In genomic region chr2:195513119-195513518, GRCh38 we compare ENCODE assay signal across 2 cellular contexts.
TF ChIP-seq lines count a peak whose summit lies in the region.

No MANE protein-coding gene starts in this region.

TF ChIP-seq in IMR-90, 13 proteins besides CTCF, POLR2A, EP300 and RAD21:
- no peak for TF ChIP-seq ELK1 (IDR thresholded peaks at IDR 0.05; ENCODE audit: borderline replicate concordance, low read depth, low read length)
- no peak for TF ChIP-seq RCOR1 (IDR thresholded peaks at IDR 0.05; ENCODE audit: insufficient replicate concordance, low read length)
- TF ChIP-seq MXI1 (IDR thresholded peaks at IDR 0.05; ENCODE audit: borderline replicate concordance, low read depth, low read length) = no peak
- no peak for TF ChIP-seq CEBPB (IDR thresholded peaks at IDR 0.05; ENCODE audit: low read depth, low read length)
- no peak for TF ChIP-seq NFE2L2 (IDR thresholded peaks at IDR 0.05; ENCODE audit: low read depth, low read length)
- TF ChIP-seq RFX5 (IDR thresholded peaks at IDR 0.05; ENCODE audit: low read depth, low read length) = no peak
- no peak for TF ChIP-seq MAZ (IDR thresholded peaks at IDR 0.05; ENCODE audit: borderline replicate concordance, low read depth, low read length)
- no peak for TF ChIP-seq SMC3 (IDR thresholded peaks at IDR 0.05; ENCODE audit: low read depth, low read length)
- no peak for TF ChIP-seq FOS (IDR thresholded peaks at IDR 0.05; ENCODE audit: low read depth, low read length)
- TF ChIP-seq BHLHE40 (IDR thresholded peaks at IDR 0.05; ENCODE audit: low read depth, low read length) = no peak
- no peak for TF ChIP-seq MAFK (IDR thresholded peaks at IDR 0.05; ENCODE audit: low read depth, low read length)
- no peak for TF ChIP-seq CHD1 (IDR thresholded peaks at IDR 0.05; ENCODE audit: low read depth, low read length)
- TF ChIP-seq USF2 (IDR thresholded peaks at IDR 0.05; ENCODE audit: low read depth, low read length) = no peak

TF ChIP-seq in H1, 55 proteins besides CTCF, POLR2A, EP300 and RAD21:
- TF ChIP-seq CTBP2 (IDR thresholded peaks at IDR 0.05; ENCODE audit: borderline replicate concordance, insufficient read depth, insufficient read length, low read length) (no peak), KDM5A (IDR thresholded peaks at IDR 0.05; ENCODE audit: low read length) (no peak), MAFK (IDR thresholded peaks at IDR 0.05; ENCODE audit: low read depth, low read length) (no peak), CHD2 (IDR thresholded peaks at IDR 0.05; ENCODE audit: low read length) (no peak), KDM4A (IDR thresholded peaks at IDR 0.05; ENCODE audit: low read depth, low read length, severe bottlenecking) (no peak), JUND (IDR thresholded peaks at IDR 0.05; ENCODE audit: low read length) (no peak), BRCA1 (IDR thresholded peaks at IDR 0.05; ENCODE audit: low read depth, low read length) (no peak), FOSL1 (IDR thresholded peaks at IDR 0.05; ENCODE audit: insufficient read depth, low read depth, low read length) (no peak), RFX5 (IDR thresholded peaks at IDR 0.05; ENCODE audit: borderline replicate concordance, low read depth, low read length) (no peak), BACH1 (IDR thresholded peaks at IDR 0.05; ENCODE audit: low read length) (no peak), CREB1 (IDR thresholded peaks at IDR 0.05) (no peak), NANOG (IDR thresholded peaks at IDR 0.05; ENCODE audit: insufficient read depth, low read depth, low read length, poor library complexity, severe bottlenecking) (no peak), USF2 (IDR thresholded peaks at IDR 0.05; ENCODE audit: low read length) (no peak), HDAC2 (IDR thresholded peaks at IDR 0.05; ENCODE audit: borderline replicate concordance in 1 of 2, low read depth in 2 of 2, low read length in 2 of 2) (no peak), GABPA (IDR thresholded peaks at IDR 0.05; ENCODE audit: borderline replicate concordance, insufficient read depth, low read length) (no peak)
